1 cellular context compared by ENCODE assay signal in genomic region chr9:124279531-124280175, GRCh38.
TF ChIP-seq lines count a peak whose summit lies in the region.

No MANE protein-coding gene starts in this region.

TF ChIP-seq in H1, 55 proteins besides CTCF, POLR2A, EP300 and RAD21:
- no peak for TF ChIP-seq RNF2 (IDR thresholded peaks at IDR 0.05; ENCODE audit: borderline replicate concordance, low read depth, low read length, missing control alignments, poor library complexity, severe bottlenecking)
- no peak for TF ChIP-seq ATF3 (IDR thresholded peaks at IDR 0.05; ENCODE audit: insufficient read depth, low read depth, low read length)
- no peak for TF ChIP-seq KDM1A (IDR thresholded peaks at IDR 0.05; ENCODE audit: borderline replicate concordance, low read length)
- TF ChIP-seq SP1 (IDR thresholded peaks at IDR 0.05; ENCODE audit: low read depth, low read length) = no peak
- TF ChIP-seq SUZ12 (IDR thresholded peaks at IDR 0.05; ENCODE audit: low read length) = no peak
- no peak for TF ChIP-seq HDAC2 (IDR thresholded peaks at IDR 0.05; ENCODE audit: borderline replicate concordance in 1 of 2, low read depth in 2 of 2, low read length in 2 of 2)
- no peak for TF ChIP-seq YY1 (IDR thresholded peaks at IDR 0.05; ENCODE audit: low read depth, low read length)
- no peak for TF ChIP-seq TEAD4 (IDR thresholded peaks at IDR 0.05; ENCODE audit: low read depth, low read length)
- TF ChIP-seq GABPA (IDR thresholded peaks at IDR 0.05; ENCODE audit: borderline replicate concordance, insufficient read depth, low read length) = no peak
- no peak for TF ChIP-seq FOSL1 (IDR thresholded peaks at IDR 0.05; ENCODE audit: insufficient read depth, low read depth, low read length)
- TF ChIP-seq SP4 (IDR thresholded peaks at IDR 0.05; ENCODE audit: low read length) = no peak
- TF ChIP-seq MAX (IDR thresholded peaks at IDR 0.05) = no peak
